22 cellular contexts compared by ENCODE assay signal in genomic region chr14:72824051-72824450, GRCh38.
DNase-seq lines count a peak whose midpoint lies in the region; ATAC-seq and TF ChIP-seq lines count a peak whose summit lies in the region.
"Had no signal": no experiment of that assay in that cellular context is flagged by ENCODE, and none has a peak within 500 bp of the region (broad histone marks: within the 10 kb centered on the region; RNA-seq: fewer than 3 reads in every experiment).

No MANE protein-coding gene starts in this region.

- no peak overlapping the region for H3K14ac ChIP-seq in trophoblast cell (ENCODE audit: low read length)

- H3K9me3 ChIP-seq in heart right ventricle (peaks cover 0 to 12% (median under 1%) of the 10 kb centered on the region in 11 donors), right cardiac atrium (ENCODE audit: control insufficient read depth, low read length) (no peaks in the 10 kb centered on the region), right atrium auricular region (peaks cover 0 to 5% of the 10 kb centered on the region in 2 donors), trophoblast cell (ENCODE audit: insufficient read depth, low read depth, low read length) (no peaks in the 10 kb centered on the region)
- H3K9me3 ChIP-seq: MG63, SJCRH30 had no signal

- H2BK120ac ChIP-seq in trophoblast cell (ENCODE audit: insufficient read depth, low read length, poor library complexity) = no peak overlapping the region

- H3K79me1 ChIP-seq in trophoblast cell (ENCODE audit: low read length) = peaks cover 2% of the 10 kb centered on the region

- TF ChIP-seq CTCF in heart right ventricle (IDR thresholded peaks at IDR 0.05) = no peak
- no peak for TF ChIP-seq CTCF in right atrium auricular region (IDR thresholded peaks at IDR 0.05)

- no peak overlapping the region for H4K12ac ChIP-seq in trophoblast cell (ENCODE audit: low read depth, low read length)

- WGBS in heart right ventricle, 2 donors = 31 to 63% methylated on average over 2 of the region's 2 CpGs
- 53% methylated on average over 2 of the region's 2 CpGs for WGBS in right cardiac atrium
- WGBS in trophoblast cell (ENCODE audit: extremely low coverage, insufficient coverage, insufficient read length) = no CpG with 5 or more reads among the region's 2 CpGs

- no peaks in the 10 kb centered on the region for H3K79me2 ChIP-seq in trophoblast cell (ENCODE audit: control insufficient read depth, insufficient read depth, low read length, poor library complexity)

- H3K9ac ChIP-seq in trophoblast cell (ENCODE audit: low read length) = no peak overlapping the region

- peaks cover 0 to 36% (median 11%) of the 10 kb centered on the region in 9 donors for H3K4me1 ChIP-seq in heart right ventricle
- H3K4me1 ChIP-seq in right cardiac atrium (ENCODE audit: control insufficient read depth, insufficient read depth, low read length) = peaks cover 2% of the 10 kb centered on the region
- H3K4me1 ChIP-seq in right atrium auricular region = peaks cover 0 to 16% of the 10 kb centered on the region in 2 donors
- peaks cover 6 to 8% of the 10 kb centered on the region in 2 experiments for H3K4me1 ChIP-seq in trophoblast cell (ENCODE audit: control insufficient read depth in 1 of 2, insufficient read depth in 2 of 2, low read length in 2 of 2)
- H3K4me1 ChIP-seq: SJCRH30 had no signal

- H3K18ac ChIP-seq in trophoblast cell (ENCODE audit: low read length) = no peak overlapping the region

- intact Hi-C loops in heart right ventricle (cut with DNase I) = loop anchor here in 1 of 10 donors (10.0 kb wide), 1 partner anchor 71 kb away; the partner anchor contains the start of gene DPF3
- intact Hi-C loops in right cardiac atrium (cut with DNase I) = no loop called here

- H3K4me2 ChIP-seq in trophoblast cell (ENCODE audit: low read length) = no peak overlapping the region
- H3K4me2 ChIP-seq: PC-9 had no signal

- no peak overlapping the region for H4K91ac ChIP-seq in trophoblast cell (ENCODE audit: low read depth, low read length)

- no peaks in the 10 kb centered on the region for H3K36me3 ChIP-seq in heart right ventricle
- H3K36me3 ChIP-seq in right atrium auricular region = no peaks in the 10 kb centered on the region
- no peaks in the 10 kb centered on the region for H3K36me3 ChIP-seq in trophoblast cell (ENCODE audit: control insufficient read depth in 1 of 2, insufficient read depth in 2 of 2, low read length in 2 of 2)
- H3K36me3 ChIP-seq: MG63, SJCRH30 had no signal

- ATAC-seq in heart right ventricle (no peak), right cardiac atrium (no peak), GM19023 (IDR thresholded peaks at IDR 0.05; ENCODE audit: unreplicated experiment) (no peak)
- ATAC-seq: GM12878 had no signal

- H3K23ac ChIP-seq in trophoblast cell (ENCODE audit: low read length) = no peak overlapping the region

- H2AK5ac ChIP-seq in trophoblast cell (ENCODE audit: low read length) = no peak overlapping the region

- H3K4ac ChIP-seq in trophoblast cell (ENCODE audit: low read depth, low read length) = no peak overlapping the region

- no peaks in the 10 kb centered on the region for H3K27me3 ChIP-seq in heart right ventricle
- no peaks in the 10 kb centered on the region for H3K27me3 ChIP-seq in right cardiac atrium (ENCODE audit: control insufficient read depth, insufficient read depth)
- H3K27me3 ChIP-seq in right atrium auricular region = no peaks in the 10 kb centered on the region
- no peaks in the 10 kb centered on the region for H3K27me3 ChIP-seq in trophoblast cell (ENCODE audit: insufficient read depth, low read length)
- H3K27me3 ChIP-seq: MG63, SJCRH30 had no signal

- H2BK12ac ChIP-seq in trophoblast cell (ENCODE audit: low read length) = no peak overlapping the region

- no peak overlapping the region for H4K8ac ChIP-seq in trophoblast cell (ENCODE audit: low read depth, low read length)

- H3K27ac ChIP-seq in heart right ventricle (peak overlapping the region in 7 of 10 donors; percentile 1 to 82 (median 77)), right cardiac atrium (ENCODE audit: low read length) (no peak overlapping the region), right atrium auricular region (peak overlapping the region; percentile 47 to 80), trophoblast cell (ENCODE audit: low read depth, low read length) (peak overlapping the region; percentile 27)
- H3K27ac ChIP-seq: C4-2B, PC-9, RWPE1, SJCRH30 had no signal

- no peak overlapping the region for H2BK5ac ChIP-seq in trophoblast cell (ENCODE audit: low read depth, low read length, poor library complexity)

- no peak overlapping the region for H3K4me3 ChIP-seq in heart right ventricle
- no peak overlapping the region for H3K4me3 ChIP-seq in right cardiac atrium (ENCODE audit: low read length)
- no peak overlapping the region for H3K4me3 ChIP-seq in right atrium auricular region
- no peak overlapping the region for H3K4me3 ChIP-seq in trophoblast cell (ENCODE audit: low read depth, low read length)
- H3K4me3 ChIP-seq: GM12878, MG63, PC-9, SJCRH30 had no signal

- no peak for DNase-seq in heart right ventricle
- DNase-seq in right cardiac atrium = no peak
- peak; percentile 26 for DNase-seq in HS-27A (ENCODE audit: low read depth)
- no peak for DNase-seq in right atrium auricular region (ENCODE audit: low spot score)
- DNase-seq in trophoblast cell = peak; percentile 82 to 88
- DNase-seq in NCI-H146 treated with DMSO at 0.1 percent for 48 hours (lab: John Stamatoyannopoulos, UW; ENCODE audit: unreplicated experiment) = no peak
- no peak for DNase-seq in SKM-1 treated with dmso at 0.1 percent for 144 hours (lab: John Stamatoyannopoulos, UW; ENCODE audit: unreplicated experiment)
- DNase-seq: CD8-positive, alpha-beta memory T cell; H7; MG63; NCI-H1092; NCI-H1436 treated with DMSO at 0.1 percent for 48 hours; NCI-H2029; NCI-H2227 treated with DMSO at 0.1 percent for 48 hours; NCI-H510A treated with DMSO at 0.1 percent for 48 hours; NCI-H748 treated with DMSO at 0.1 percent for 48 hours; PC-9; SJCRH30 had no signal

- H2AFZ ChIP-seq in trophoblast cell (ENCODE audit: insufficient read depth, low read length, poor library complexity) = peak overlapping the region; percentile 70
- H2AFZ ChIP-seq: PC-9 had no signal

Comparison
In these comparisons a context has a peak if more than half of its experiments do, and no peak if none do; other contexts are left out.
1. DNase-seq: peak in HS-27A (single experiment) and trophoblast cell (2 of 2); none in heart right ventricle (0 of 2), right cardiac atrium (0 of 3), right atrium auricular region (single experiment), NCI-H146 treated with DMSO at 0.1 percent for 48 hours (single experiment) and SKM-1 treated with dmso at 0.1 percent for 144 hours (single experiment).